1 cellular context compared by ENCODE assay signal in the genomic region with DNA sequence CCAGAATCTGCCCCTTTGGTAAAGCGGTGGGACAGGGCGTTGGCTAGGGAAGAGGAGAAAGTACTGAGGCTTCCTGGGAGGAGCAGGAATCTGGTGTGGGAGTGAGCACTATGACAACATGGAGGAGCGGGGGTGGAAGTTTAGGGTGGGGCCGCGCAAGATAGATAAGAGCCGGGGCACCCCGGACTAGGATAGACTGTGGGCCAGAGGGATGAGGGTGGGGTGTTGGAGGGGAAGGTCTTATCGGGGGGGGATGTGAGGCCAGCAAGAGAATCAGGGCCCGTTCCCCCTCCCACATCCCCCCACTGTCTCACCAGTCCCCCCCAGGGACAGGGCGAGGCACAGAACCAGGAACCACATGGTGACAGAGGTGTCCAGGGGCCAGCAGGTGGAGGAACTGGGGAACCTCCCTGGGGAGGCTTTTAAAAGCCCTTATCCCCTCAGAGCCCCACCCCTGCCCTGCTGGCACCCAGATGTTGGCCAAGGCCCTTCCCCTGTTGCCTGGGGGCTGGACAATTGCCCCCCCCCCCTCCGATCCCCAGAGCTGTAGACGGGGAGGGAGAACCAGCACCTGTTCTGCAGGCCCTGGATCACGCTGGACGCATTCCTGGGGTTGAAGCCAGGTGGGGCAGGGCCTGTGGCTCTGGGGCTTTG.
TF ChIP-seq lines count a peak whose summit lies in the region.

A gene (minus strand): TSS at position 399 of the 654 bp plus-strand sequence. CDS start 39 bp downstream, at position 360.

TF ChIP-seq in H1, 55 proteins besides CTCF, POLR2A, EP300 and RAD21:
- TF ChIP-seq, protein P1, sequence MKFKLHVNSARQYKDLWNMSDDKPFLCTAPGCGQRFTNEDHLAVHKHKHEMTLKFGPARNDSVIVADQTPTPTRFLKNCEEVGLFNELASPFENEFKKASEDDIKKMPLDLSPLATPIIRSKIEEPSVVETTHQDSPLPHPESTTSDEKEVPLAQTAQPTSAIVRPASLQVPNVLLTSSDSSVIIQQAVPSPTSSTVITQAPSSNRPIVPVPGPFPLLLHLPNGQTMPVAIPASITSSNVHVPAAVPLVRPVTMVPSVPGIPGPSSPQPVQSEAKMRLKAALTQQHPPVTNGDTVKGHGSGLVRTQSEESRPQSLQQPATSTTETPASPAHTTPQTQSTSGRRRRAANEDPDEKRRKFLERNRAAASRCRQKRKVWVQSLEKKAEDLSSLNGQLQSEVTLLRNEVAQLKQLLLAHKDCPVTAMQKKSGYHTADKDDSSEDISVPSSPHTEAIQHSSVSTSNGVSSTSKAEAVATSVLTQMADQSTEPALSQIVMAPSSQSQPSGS (IDR thresholded peaks at IDR 0.05; ENCODE audit: low read length) = no peak
- no peak for TF ChIP-seq SIRT6 (IDR thresholded peaks at IDR 0.05; ENCODE audit: low read length)
- no peak for TF ChIP-seq EGR1 (IDR thresholded peaks at IDR 0.05; ENCODE audit: borderline replicate concordance, low read depth, low read length)
- no peak for TF ChIP-seq SP2 (IDR thresholded peaks at IDR 0.05; ENCODE audit: low read length)
- no peak for TF ChIP-seq BRCA1 (IDR thresholded peaks at IDR 0.05; ENCODE audit: low read depth, low read length)
- TF ChIP-seq, protein P2, sequence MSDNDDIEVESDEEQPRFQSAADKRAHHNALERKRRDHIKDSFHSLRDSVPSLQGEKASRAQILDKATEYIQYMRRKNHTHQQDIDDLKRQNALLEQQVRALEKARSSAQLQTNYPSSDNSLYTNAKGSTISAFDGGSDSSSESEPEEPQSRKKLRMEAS (IDR thresholded peaks at IDR 0.05) = no peak
- TF ChIP-seq CREB1 (IDR thresholded peaks at IDR 0.05) = no peak
- no peak for TF ChIP-seq TAF1 (IDR thresholded peaks at IDR 0.05; ENCODE audit: low read depth, low read length)
- no peak for TF ChIP-seq KDM4A (IDR thresholded peaks at IDR 0.05; ENCODE audit: low read depth, low read length, severe bottlenecking)
- no peak for TF ChIP-seq TCF12 (IDR thresholded peaks at IDR 0.05; ENCODE audit: low read depth, low read length)
- TF ChIP-seq TAF7 (optimal IDR thresholded peaks at IDR 0.05; ENCODE audit: borderline replicate concordance, low read depth, low read length) = no peak
- no peak for TF ChIP-seq RXRA (IDR thresholded peaks at IDR 0.05; ENCODE audit: insufficient read depth, low read depth, low read length)
- no peak for TF ChIP-seq RNF2 (IDR thresholded peaks at IDR 0.05; ENCODE audit: borderline replicate concordance, low read depth, low read length, missing control alignments, poor library complexity, severe bottlenecking)
- no peak for TF ChIP-seq CEBPB (IDR thresholded peaks at IDR 0.05; ENCODE audit: low read depth, low read length)
